Comparison of ENCODE assay signal across 1 cellular context in genomic region chr6:163630575-163630974, GRCh38.
TF ChIP-seq lines count a peak whose summit lies in the region.

No MANE protein-coding gene starts in this region.

TF ChIP-seq in K562, 482 proteins besides CTCF, POLR2A, EP300 and RAD21 (continued from another document):
- TF ChIP-seq PCBP1 (IDR thresholded peaks at IDR 0.05; ENCODE audit: low read depth, low read length, poor library complexity, severe bottlenecking), result peak; percentile 44
